In genomic region chr2:131394147-131394931, GRCh38 we compare ENCODE assay signal across 9 cellular contexts. TPM values are rescaled to one million over a fixed set of nuclear protein-coding genes. Genes with fewer than 3 reads are reported as not detected.
DNase-seq lines count a peak whose midpoint lies in the region; ATAC-seq and TF ChIP-seq lines count a peak whose summit lies in the region.
"Had no signal": no experiment of that assay in that cellular context is flagged by ENCODE, and none has a peak within 500 bp of the region (broad histone marks: within the 10 kb centered on the region; RNA-seq: fewer than 3 reads in every experiment).

No MANE protein-coding gene starts in this region.

- H3K9me3 Mint-ChIP-seq in activated CD4-positive, alpha-beta T cell treated with anti-CD3 and anti-CD28 coated beads, Interleukin-2, amount 10 ng/mL, durations not matched to agents 24 days and 14 days = no peaks in the 10 kb centered on the region
- H3K9me3 Mint-ChIP-seq in activated naive CD8-positive, alpha-beta T cell treated with anti-CD3 and anti-CD28 coated beads for 36 hours = no peaks in the 10 kb centered on the region

- H3K9me3 ChIP-seq in iPS-18a (ENCODE audit: control insufficient read depth, low read depth, low read length) = no peaks in the 10 kb centered on the region
- H3K9me3 ChIP-seq in smooth muscle cell (replicated peaks; ENCODE audit: low read depth) = no peaks in the 10 kb centered on the region
- H3K9me3 ChIP-seq in gastrocnemius medialis = no peaks in the 10 kb centered on the region

- H3K9ac ChIP-seq in iPS-18a (ENCODE audit: low read length) (no peak overlapping the region), smooth muscle cell (ENCODE audit: low read depth) (no peak overlapping the region)

- H3K79me2 ChIP-seq in smooth muscle cell (ENCODE audit: low read depth) = no peaks in the 10 kb centered on the region

- no peak for TF ChIP-seq POLR2A in gastrocnemius medialis (IDR thresholded peaks at IDR 0.05)

- H3K27ac ChIP-seq in iPS-18a (ENCODE audit: low read length) = no peak overlapping the region
- H3K27ac ChIP-seq in smooth muscle cell (ENCODE audit: low read depth) = no peak overlapping the region
- no peak overlapping the region for H3K27ac ChIP-seq in gastrocnemius medialis
- no peak overlapping the region for H3K27ac ChIP-seq in caudate nucleus (ENCODE audit: low read depth, low read length)

- intact Hi-C loops in activated CD4-positive, alpha-beta T cell treated with anti-CD3 and anti-CD28 coated beads, Interleukin-2, amount 10 ng/mL, durations not matched to agents 24 days and 14 days (cut with micrococcal nuclease) = no loop called here
- intact Hi-C loops in gastrocnemius medialis (cut with DNase I; ENCODE audit: low total_unique reads) = no loop called here

- H3K4me2 ChIP-seq in smooth muscle cell = peak overlapping the region; percentile 84

- no peaks in the 10 kb centered on the region for H3K4me1 Mint-ChIP-seq in activated CD4-positive, alpha-beta T cell treated with anti-CD3 and anti-CD28 coated beads, Interleukin-2, amount 10 ng/mL, durations not matched to agents 24 days and 14 days
- no peaks in the 10 kb centered on the region for H3K4me1 Mint-ChIP-seq in activated naive CD8-positive, alpha-beta T cell treated with anti-CD3 and anti-CD28 coated beads for 36 hours

- 14% methylated on average over 45 of the region's 45 CpGs for WGBS in smooth muscle cell (ENCODE audit: low lambda C conversion rate)

- H3K27me3 ChIP-seq in iPS-18a (ENCODE audit: control insufficient read depth, insufficient read depth, low read length) = no peaks in the 10 kb centered on the region
- H3K27me3 ChIP-seq in smooth muscle cell (ENCODE audit: low read depth) = peaks cover 7% of the 10 kb centered on the region
- peaks cover 3 to 8% (median 6%) of the 10 kb centered on the region in 3 donors for H3K27me3 ChIP-seq in gastrocnemius medialis

- peak overlapping the region; percentile 72 for H2AFZ ChIP-seq in smooth muscle cell (ENCODE audit: low read depth)

- H4K20me1 ChIP-seq in smooth muscle cell (ENCODE audit: low read depth) = no peaks in the 10 kb centered on the region

- no peak for ATAC-seq in gastrocnemius medialis
- ATAC-seq in HG03045 (IDR thresholded peaks at IDR 0.05; ENCODE audit: unreplicated experiment) = no peak

- in situ Hi-C loops in gastrocnemius medialis (cut with MboI; ENCODE audit: low sequenced_read_pairs in 4 of 4) = no loop called here

- no peaks in the 10 kb centered on the region for H3F3A ChIP-seq in smooth muscle cell (ENCODE audit: low read depth)

- TF ChIP-seq CTCF in smooth muscle cell (IDR thresholded peaks at IDR 0.05; ENCODE audit: borderline replicate concordance, insufficient read depth, poor library complexity, severe bottlenecking) (no peak), gastrocnemius medialis (IDR thresholded peaks at IDR 0.05 in 4 of 5, conservative IDR thresholded peaks at IDR 0.05 in 1 of 5) (no peak)

- peak overlapping the region; percentile 30 for H3K4me3 ChIP-seq in iPS-18a (ENCODE audit: low read length)
- peak overlapping the region; percentile 42 for H3K4me3 ChIP-seq in smooth muscle cell
- no peak overlapping the region for H3K4me3 ChIP-seq in gastrocnemius medialis

- no peak overlapping the region for H3K4me3 Mint-ChIP-seq in activated CD4-positive, alpha-beta T cell treated with anti-CD3 and anti-CD28 coated beads, Interleukin-2, amount 10 ng/mL, durations not matched to agents 24 days and 14 days
- no peak overlapping the region for H3K4me3 Mint-ChIP-seq in activated naive CD8-positive, alpha-beta T cell treated with anti-CD3 and anti-CD28 coated beads for 36 hours

- no peaks in the 10 kb centered on the region for H3K4me1 ChIP-seq in iPS-18a (ENCODE audit: control insufficient read depth, low read depth, low read length)
- no peaks in the 10 kb centered on the region for H3K4me1 ChIP-seq in smooth muscle cell (ENCODE audit: low read depth)
- H3K4me1 ChIP-seq in gastrocnemius medialis = no peaks in the 10 kb centered on the region

- H3K36me3 ChIP-seq in iPS-18a (ENCODE audit: control insufficient read depth, low read depth, low read length) (no peaks in the 10 kb centered on the region), smooth muscle cell (ENCODE audit: low read depth) (no peaks in the 10 kb centered on the region), gastrocnemius medialis (no peaks in the 10 kb centered on the region)

- no peaks in the 10 kb centered on the region for H3K36me3 Mint-ChIP-seq in activated CD4-positive, alpha-beta T cell treated with anti-CD3 and anti-CD28 coated beads, Interleukin-2, amount 10 ng/mL, durations not matched to agents 24 days and 14 days (ENCODE audit: low read depth)
- H3K36me3 Mint-ChIP-seq in activated naive CD8-positive, alpha-beta T cell treated with anti-CD3 and anti-CD28 coated beads for 36 hours = no peaks in the 10 kb centered on the region

- no peak overlapping the region for H3K27ac Mint-ChIP-seq in activated CD4-positive, alpha-beta T cell treated with anti-CD3 and anti-CD28 coated beads, Interleukin-2, amount 10 ng/mL, durations not matched to agents 24 days and 14 days
- no peak overlapping the region for H3K27ac Mint-ChIP-seq in activated naive CD8-positive, alpha-beta T cell treated with anti-CD3 and anti-CD28 coated beads for 36 hours

- DNase-seq in activated CD4-positive, alpha-beta T cell treated with anti-CD3 and anti-CD28 coated beads, Interleukin-2, amount 10 ng/mL, durations not matched to agents 24 days and 14 days = peak; percentile 74
- DNase-seq in activated CD4-positive, alpha-beta T cell treated with anti-CD3 and anti-CD28 coated beads for 1 hour = no peak
- DNase-seq in activated naive CD8-positive, alpha-beta T cell treated with anti-CD3 and anti-CD28 coated beads for 36 hours = peak; percentile 33
- DNase-seq in smooth muscle cell (lab: John Stamatoyannopoulos, UW; ENCODE audit: unreplicated experiment) (no peak), gastrocnemius medialis (no peak), caudate nucleus (lab: John Stamatoyannopoulos, UW) (no peak)

- peaks cover 4% of the 10 kb centered on the region for H3K27me3 Mint-ChIP-seq in activated CD4-positive, alpha-beta T cell treated with anti-CD3 and anti-CD28 coated beads, Interleukin-2, amount 10 ng/mL, durations not matched to agents 24 days and 14 days
- peaks cover 13% of the 10 kb centered on the region for H3K27me3 Mint-ChIP-seq in activated naive CD8-positive, alpha-beta T cell treated with anti-CD3 and anti-CD28 coated beads for 36 hours

RNA-seq across cellular contexts. Expression of gene RAB6D, which starts 30.4 kb away (rescaled TPM):
- total RNA-seq in activated CD4-positive, alpha-beta T cell treated with anti-CD3 and anti-CD28 coated beads, Interleukin-2, amount 10 ng/mL, durations not matched to agents 24 days and 14 days = not detected in 2 replicates
- total RNA-seq in activated naive CD8-positive, alpha-beta T cell treated with anti-CD3 and anti-CD28 coated beads for 36 hours = not detected
- total RNA-seq in smooth muscle cell = not detected in 2 replicates
- 0.18 and 0.39 TPM in 2 replicates for polyA plus RNA-seq in smooth muscle cell
- total RNA-seq in gastrocnemius medialis = not detected
- total RNA-seq: subcutaneous adipose tissue had no signal

Comparison
In these comparisons a context has a peak if more than half of its experiments do, and no peak if none do; other contexts are left out.
1. DNase-seq: peak in activated CD4-positive, alpha-beta T cell treated with anti-CD3 and anti-CD28 coated beads, Interleukin-2, amount 10 ng/mL, durations not matched to agents 24 days and 14 days (single experiment) and activated naive CD8-positive, alpha-beta T cell treated with anti-CD3 and anti-CD28 coated beads for 36 hours (single experiment); none in activated CD4-positive, alpha-beta T cell treated with anti-CD3 and anti-CD28 coated beads for 1 hour (single experiment), smooth muscle cell (single experiment), gastrocnemius medialis (0 of 2) and caudate nucleus (0 of 61).
2. H3K4me3 ChIP-seq: peak in iPS-18a (single experiment) and smooth muscle cell (single experiment); none in gastrocnemius medialis (0 of 4).